In the genomic region with DNA sequence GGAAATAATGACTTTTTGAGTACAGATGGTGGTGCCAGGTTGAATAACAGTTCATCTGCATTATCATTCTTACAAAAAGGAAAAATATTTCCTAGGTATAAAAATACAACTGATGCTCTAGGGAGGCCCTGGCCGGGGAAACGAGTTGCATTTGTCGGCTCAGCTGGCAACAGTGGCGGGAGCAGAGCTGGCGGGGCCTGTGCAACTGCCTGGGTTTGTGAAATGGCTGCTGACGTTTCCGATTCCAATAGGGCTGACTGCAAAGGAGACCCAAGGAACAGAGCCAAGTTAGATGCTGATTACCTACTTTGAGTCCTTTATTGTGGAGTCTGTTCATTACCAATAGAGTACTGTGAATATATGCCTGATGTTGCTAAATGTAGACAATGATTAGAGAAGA, we compare ENCODE assay signal across 16 cellular contexts.
"Had no signal": no experiment of that assay in that cellular context is flagged by ENCODE, and none has a peak within 500 bp of the region (broad histone marks: within the 10 kb centered on the region; RNA-seq: fewer than 3 reads in every experiment).

No MANE protein-coding gene starts in this region.

- H3K27me3 Mint-ChIP-seq: activated CD4-positive, alpha-beta T cell treated with anti-CD3 and anti-CD28 coated beads, Interleukin-2, amount 10 ng/mL, durations not matched to agents 7 days and 5 days; stimulated activated naive CD8-positive, alpha-beta T cell treated with anti-CD3 and anti-CD28 coated beads, Interleukin-15, amount 100 ng/mL, for 72 hours had no signal

- H3K4me3 Mint-ChIP-seq: activated CD4-positive, alpha-beta T cell treated with anti-CD3 and anti-CD28 coated beads, Interleukin-2, amount 10 ng/mL, durations not matched to agents 7 days and 5 days; activated T-cell treated with anti-CD3 and anti-CD28 coated beads, Interleukin-2, amount 50 U/mL, for 4 hours; immature natural killer cell; nephron; stimulated activated naive CD8-positive, alpha-beta T cell treated with anti-CD3 and anti-CD28 coated beads, Interleukin-15, amount 100 ng/mL, for 72 hours had no signal

- H3K9me3 ChIP-seq: esophagus squamous epithelium, pancreas, thoracic aorta had no signal

- DNase-seq: activated CD4-positive, alpha-beta T cell treated with anti-CD3 and anti-CD28 coated beads, Interleukin-2, amount 10 ng/mL, durations not matched to agents 7 days and 5 days; activated gamma-delta T cell; activated T-cell treated with anti-CD3 and anti-CD28 coated beads, Interleukin-2, amount 50 U/mL, for 4 hours; cerebellar nuclear complex; esophagus squamous epithelium; foreskin fibroblast; immature natural killer cell; left cardiac atrium; pancreas; retina; stimulated activated CD4-positive, alpha-beta T cell treated with anti-CD3 and anti-CD28 coated beads, Interleukin-4, amount 100 ng/mL, for 1 hour; stimulated activated CD8-positive, alpha-beta memory T cell treated with anti-CD3 and anti-CD28 coated beads, Interleukin-4, amount 100 ng/mL, for 48 hours; stimulated activated naive CD8-positive, alpha-beta T cell treated with anti-CD3 and anti-CD28 coated beads, Interleukin-15, amount 100 ng/mL, for 72 hours had no signal

- H3K4me1 Mint-ChIP-seq: nephron had no signal

- ATAC-seq: activated T-cell treated with anti-CD3 and anti-CD28 coated beads, Interleukin-2, amount 50 U/mL, for 4 hours; left cardiac atrium; pancreas; SK-N-SH treated with all-trans-retinoic acid at 6 μM for 48 hours; stimulated activated naive CD8-positive, alpha-beta T cell treated with anti-CD3 and anti-CD28 coated beads, Interleukin-15, amount 100 ng/mL, for 72 hours had no signal

- H3K4me1 ChIP-seq: esophagus squamous epithelium, pancreas had no signal

- H3K9me3 Mint-ChIP-seq: activated CD4-positive, alpha-beta T cell treated with anti-CD3 and anti-CD28 coated beads, Interleukin-2, amount 10 ng/mL, durations not matched to agents 7 days and 5 days; activated T-cell treated with anti-CD3 and anti-CD28 coated beads, Interleukin-2, amount 50 U/mL, for 4 hours; immature natural killer cell; stimulated activated naive CD8-positive, alpha-beta T cell treated with anti-CD3 and anti-CD28 coated beads, Interleukin-15, amount 100 ng/mL, for 72 hours had no signal

- H3K4me3 ChIP-seq: esophagus squamous epithelium, pancreas, thoracic aorta had no signal

- H3K27ac ChIP-seq: esophagus squamous epithelium, pancreas, thoracic aorta had no signal

- H3K27ac Mint-ChIP-seq: activated CD4-positive, alpha-beta T cell treated with anti-CD3 and anti-CD28 coated beads, Interleukin-2, amount 10 ng/mL, durations not matched to agents 7 days and 5 days; nephron had no signal

- H3K27me3 ChIP-seq: esophagus squamous epithelium, pancreas had no signal
